Comparison of ENCODE assay signal across 25 cellular contexts in genomic region chr9:80507611-80508010, GRCh38.
"Had no signal": no experiment of that assay in that cellular context is flagged by ENCODE, and none has a peak within 500 bp of the region (broad histone marks: within the 10 kb centered on the region; RNA-seq: fewer than 3 reads in every experiment).

No MANE protein-coding gene starts in this region.

- H3K4me3 ChIP-seq: ascending aorta, body of pancreas, SJCRH30 had no signal

- H3K4me1 Mint-ChIP-seq: activated CD4-positive, alpha-beta T cell treated with anti-CD3 and anti-CD28 coated beads, Interleukin-2, amount 10 ng/mL, durations not matched to agents 7 days and 5 days; activated naive CD8-positive, alpha-beta T cell treated with anti-CD3 and anti-CD28 coated beads, Interleukin-2, amount 50 U/mL, for 24 hours had no signal

- H3K27ac Mint-ChIP-seq: activated CD4-positive, alpha-beta memory T cell treated with anti-CD3 and anti-CD28 coated beads for 36 hours; activated CD4-positive, alpha-beta T cell treated with anti-CD3 and anti-CD28 coated beads, Interleukin-2, amount 10 ng/mL, durations not matched to agents 7 days and 5 days; activated naive CD4-positive, alpha-beta T cell treated with anti-CD3 and anti-CD28 coated beads, Interleukin-2, amount 50 U/mL, for 72 hours; activated naive CD8-positive, alpha-beta T cell treated with anti-CD3 and anti-CD28 coated beads, Interleukin-2, amount 50 U/mL, for 24 hours had no signal

- H3K36me3 ChIP-seq: ascending aorta, SJCRH30 had no signal

- H3K4me1 ChIP-seq: ascending aorta, body of pancreas had no signal

- H3K36me3 Mint-ChIP-seq: activated CD4-positive, alpha-beta memory T cell treated with anti-CD3 and anti-CD28 coated beads for 36 hours; activated naive CD4-positive, alpha-beta T cell treated with anti-CD3 and anti-CD28 coated beads, Interleukin-2, amount 50 U/mL, for 72 hours had no signal

- H3K27me3 Mint-ChIP-seq: activated CD4-positive, alpha-beta memory T cell treated with anti-CD3 and anti-CD28 coated beads for 36 hours; activated CD4-positive, alpha-beta T cell treated with anti-CD3 and anti-CD28 coated beads, Interleukin-2, amount 10 ng/mL, durations not matched to agents 7 days and 5 days; activated naive CD8-positive, alpha-beta T cell treated with anti-CD3 and anti-CD28 coated beads, Interleukin-2, amount 50 U/mL, for 24 hours had no signal

- DNase-seq: activated CD4-positive, alpha-beta memory T cell treated with anti-CD3 and anti-CD28 coated beads for 36 hours; activated CD4-positive, alpha-beta T cell treated with anti-CD3 and anti-CD28 coated beads, Interleukin-2, amount 10 ng/mL, durations not matched to agents 7 days and 5 days; activated CD4-positive, CD25-positive, alpha-beta regulatory T cell; activated CD8-positive, alpha-beta memory T cell treated with anti-CD3 and anti-CD28 coated beads for 24 hours; activated effector memory CD4-positive, alpha-beta T cell treated with anti-CD3 and anti-CD28 coated beads, Interleukin-2, amount 50 U/mL, for 16 hours; activated naive CD4-positive, alpha-beta T cell treated with Interleukin-2 at 50 U/mL for 16 hours; activated naive CD8-positive, alpha-beta T cell treated with anti-CD3 and anti-CD28 coated beads, Interleukin-2, amount 50 U/mL, for 24 hours; activated T-cell treated with anti-CD3 and anti-CD28 coated beads, Interleukin-2, amount 50 U/mL, for 4 hours; amniotic stem cell; body of pancreas; central memory CD4-positive, alpha-beta T cell; Kasumi-1; KBM-7; NCI-H1930; NCI-H446; OCI-M1; RPMI8226; SJCRH30; SK-N-SH; T-helper 1 cell had no signal

- ATAC-seq: activated naive CD4-positive, alpha-beta T cell treated with anti-CD3 and anti-CD28 coated beads, Interleukin-2, amount 50 U/mL, for 72 hours; activated naive CD8-positive, alpha-beta T cell treated with anti-CD3 and anti-CD28 coated beads, Interleukin-2, amount 50 U/mL, for 24 hours; activated T-cell treated with anti-CD3 and anti-CD28 coated beads, Interleukin-2, amount 50 U/mL, for 4 hours; body of pancreas; Panc1; Right ventricle myocardium inferior had no signal

- H3K27ac ChIP-seq: ascending aorta, body of pancreas, SJCRH30, VCaP had no signal

- H3K4me3 Mint-ChIP-seq: activated CD4-positive, alpha-beta memory T cell treated with anti-CD3 and anti-CD28 coated beads for 36 hours; activated CD4-positive, alpha-beta T cell treated with anti-CD3 and anti-CD28 coated beads, Interleukin-2, amount 10 ng/mL, durations not matched to agents 7 days and 5 days; activated naive CD8-positive, alpha-beta T cell treated with anti-CD3 and anti-CD28 coated beads, Interleukin-2, amount 50 U/mL, for 24 hours; activated T-cell treated with anti-CD3 and anti-CD28 coated beads, Interleukin-2, amount 50 U/mL, for 4 hours had no signal

- H3K9me3 ChIP-seq: ascending aorta, body of pancreas, SJCRH30, SK-N-SH had no signal

- H3K9me3 Mint-ChIP-seq: activated CD4-positive, alpha-beta T cell treated with anti-CD3 and anti-CD28 coated beads, Interleukin-2, amount 10 ng/mL, durations not matched to agents 7 days and 5 days; activated naive CD8-positive, alpha-beta T cell treated with anti-CD3 and anti-CD28 coated beads, Interleukin-2, amount 50 U/mL, for 24 hours had no signal

- H3K27me3 ChIP-seq: ascending aorta, body of pancreas, SJCRH30 had no signal
